8 cellular contexts compared by ENCODE assay signal in the genomic region with DNA sequence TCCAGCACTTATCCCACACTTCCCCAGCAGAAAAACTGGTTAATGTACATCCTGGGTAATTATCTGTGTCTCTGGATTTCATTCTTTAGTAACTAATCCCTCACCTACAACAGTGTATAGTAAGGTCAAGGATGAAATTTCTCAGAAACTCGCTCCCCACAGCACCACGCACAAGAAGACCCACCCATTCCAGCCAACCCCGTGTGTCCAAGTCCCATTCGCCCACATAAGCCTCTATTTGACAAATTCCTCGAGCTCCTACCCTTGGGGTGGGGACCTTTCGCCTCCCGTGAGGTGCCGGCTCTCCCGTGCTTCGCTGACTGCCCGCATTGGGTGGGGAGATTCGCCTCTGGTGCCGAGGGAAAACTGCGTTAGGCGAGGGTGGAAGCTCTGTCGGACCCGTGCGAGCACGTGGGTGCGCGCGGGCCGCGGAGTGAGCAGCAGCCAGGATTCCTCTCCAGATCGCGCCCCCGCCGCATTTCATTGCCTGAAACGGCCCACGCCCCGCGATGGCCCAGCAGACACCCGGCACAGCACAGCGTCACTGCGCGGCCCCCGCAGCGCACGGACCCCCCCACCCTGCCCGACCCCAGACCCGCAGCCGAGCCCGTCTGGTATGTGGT. TPM values are rescaled to one million over a fixed set of nuclear protein-coding genes. Genes with fewer than 3 reads are reported as not detected.
DNase-seq lines count a peak whose midpoint lies in the region; ATAC-seq and TF ChIP-seq lines count a peak whose summit lies in the region.

No MANE protein-coding gene starts in this region.

- H3K27me3 Mint-ChIP-seq in activated CD8-positive, alpha-beta T cell treated with anti-CD3 and anti-CD28 coated beads, Interleukin-2, amount 10 ng/mL, durations not matched to agents 7 days and 5 days (ENCODE audit: low read depth) = peaks cover 40% of the 10 kb centered on the region
- peaks cover 38% of the 10 kb centered on the region for H3K27me3 Mint-ChIP-seq in nephron progenitor cell (ENCODE audit: low read depth, poor library complexity)

- H3K27ac Mint-ChIP-seq in activated CD8-positive, alpha-beta T cell treated with anti-CD3 and anti-CD28 coated beads, Interleukin-2, amount 10 ng/mL, durations not matched to agents 7 days and 5 days = no peak overlapping the region
- H3K27ac Mint-ChIP-seq in nephron progenitor cell = no peak overlapping the region

- peak overlapping the region; percentile 68 for H3K4me3 ChIP-seq in BLaER1
- H3K4me3 ChIP-seq in Jurkat, Clone E6-1 (ENCODE audit: low read length) = peak overlapping the region; percentile 64
- H3K4me3 ChIP-seq in epithelial cell of proximal tubule (ENCODE audit: low read depth, low read length) = peak overlapping the region; percentile 68
- peak overlapping the region; percentile 62 to 71 for H3K4me3 ChIP-seq in tibial artery

- H3K9me3 ChIP-seq in BLaER1 = peaks cover 11% of the 10 kb centered on the region; the same call in 1 of the 2 replicates
- no peaks in the 10 kb centered on the region for H3K9me3 ChIP-seq in tibial artery

- no peaks in the 10 kb centered on the region for H3K36me3 ChIP-seq in BLaER1
- no peaks in the 10 kb centered on the region for H3K36me3 ChIP-seq in tibial artery

- DNase-seq in Jurkat, Clone E6-1 (ENCODE audit: low read depth, low spot score) = no peak
- DNase-seq in activated CD8-positive, alpha-beta T cell treated with anti-CD3 and anti-CD28 coated beads, Interleukin-2, amount 10 ng/mL, durations not matched to agents 7 days and 5 days = peak; percentile 32
- DNase-seq in epithelial cell of proximal tubule (ENCODE audit: low read depth) (no peak), nephron progenitor cell (peak; percentile 62), tibial artery (peak in 1 of 2 donors; percentile 23), DMS114 treated with DMSO at 0.1 percent for 48 hours (lab: John Stamatoyannopoulos, UW; ENCODE audit: unreplicated experiment) (no peak)

- peak overlapping the region; percentile 80 for H3K4me2 ChIP-seq in BLaER1

- H3K27ac ChIP-seq in BLaER1 = no peak overlapping the region
- H3K27ac ChIP-seq in tibial artery = peak overlapping the region; percentile 19 to 28

- peaks cover 17% of the 10 kb centered on the region for H3K4me1 Mint-ChIP-seq in activated CD8-positive, alpha-beta T cell treated with anti-CD3 and anti-CD28 coated beads, Interleukin-2, amount 10 ng/mL, durations not matched to agents 7 days and 5 days (ENCODE audit: low read depth)
- H3K4me1 Mint-ChIP-seq in nephron progenitor cell = peaks cover 49% of the 10 kb centered on the region

- no peaks in the 10 kb centered on the region for H3K9me3 Mint-ChIP-seq in activated CD8-positive, alpha-beta T cell treated with anti-CD3 and anti-CD28 coated beads, Interleukin-2, amount 10 ng/mL, durations not matched to agents 7 days and 5 days (ENCODE audit: insufficient read depth)
- peaks cover 4% of the 10 kb centered on the region for H3K9me3 Mint-ChIP-seq in nephron progenitor cell

- TF ChIP-seq CTCF in epithelial cell of proximal tubule (conservative IDR thresholded peaks at IDR 0.05; ENCODE audit: low read depth, low read length) (no peak), nephron progenitor cell (IDR thresholded peaks at IDR 0.05) (no peak), tibial artery (IDR thresholded peaks at IDR 0.05) (no peak)

- H3K4me1 ChIP-seq in BLaER1 (no peaks in the 10 kb centered on the region), tibial artery (peaks cover 0 to 16% (median 8%) of the 10 kb centered on the region in 4 donors)

- peaks cover 3% of the 10 kb centered on the region for H3K36me3 Mint-ChIP-seq in activated CD8-positive, alpha-beta T cell treated with anti-CD3 and anti-CD28 coated beads, Interleukin-2, amount 10 ng/mL, durations not matched to agents 7 days and 5 days (ENCODE audit: low read depth)
- no peaks in the 10 kb centered on the region for H3K36me3 Mint-ChIP-seq in nephron progenitor cell (ENCODE audit: low read depth)

- POLR2A ChIA-PET in activated CD8-positive, alpha-beta T cell treated with anti-CD3 and anti-CD28 coated beads, Interleukin-2, amount 10 ng/mL, durations not matched to agents 7 days and 5 days (lab: Charles Lee) = interaction anchor here (0.6 kb wide), 1 partner anchor 10 kb away, joined by 3 read pairs; no protein-coding TSS in a partner anchor

- CTCF ChIA-PET in activated CD8-positive, alpha-beta T cell treated with anti-CD3 and anti-CD28 coated beads, Interleukin-2, amount 10 ng/mL, durations not matched to agents 7 days and 5 days (lab: Charles Lee) = interaction anchor here (1.0 to 1.2 kb wide), 2 partner anchors 21 to 475 kb away, joined by 3 read pairs; no protein-coding TSS in a partner anchor

- intact Hi-C loops in tibial artery (cut with DNase I; ENCODE audit: low total_unique reads) = no loop called here

- no peak overlapping the region for H3K9ac ChIP-seq in BLaER1

- ATAC-seq in GM21390 (IDR thresholded peaks at IDR 0.05; ENCODE audit: unreplicated experiment) = peak; percentile 11
- peak; percentile 39 for ATAC-seq in activated CD8-positive, alpha-beta T cell treated with anti-CD3 and anti-CD28 coated beads, Interleukin-2, amount 10 ng/mL, durations not matched to agents 7 days and 5 days

- H3K4me3 Mint-ChIP-seq in activated CD8-positive, alpha-beta T cell treated with anti-CD3 and anti-CD28 coated beads, Interleukin-2, amount 10 ng/mL, durations not matched to agents 7 days and 5 days = peak overlapping the region; percentile 96
- H3K4me3 Mint-ChIP-seq in nephron progenitor cell = peak overlapping the region; percentile 95

- no peaks in the 10 kb centered on the region for H4K20me1 ChIP-seq in BLaER1

- H3K27me3 ChIP-seq in BLaER1 (peaks cover 28% of the 10 kb centered on the region), tibial artery (peaks cover 0 to 5% of the 10 kb centered on the region in 2 donors)

RNA-seq across cellular contexts. Expression of a gene that starts 0.9 kb away (rescaled TPM):
- 0.27 TPM for polyA plus RNA-seq in Jurkat, Clone E6-1 (2012; ENCODE audit: insufficient read depth, insufficient read length)
- total RNA-seq in activated CD8-positive, alpha-beta T cell treated with anti-CD3 and anti-CD28 coated beads, Interleukin-2, amount 10 ng/mL, durations not matched to agents 7 days and 5 days = 1 to 10 TPM; 1.9 to 2.1 TPM
- total RNA-seq in epithelial cell of proximal tubule = 6.8 and 7.8 TPM in 2 replicates

Comparison
In these comparisons a context has a peak if more than half of its experiments do, and no peak if none do; other contexts are left out.
1. DNase-seq: peak in activated CD8-positive, alpha-beta T cell treated with anti-CD3 and anti-CD28 coated beads, Interleukin-2, amount 10 ng/mL, durations not matched to agents 7 days and 5 days (single experiment) and nephron progenitor cell (single experiment); none in Jurkat, Clone E6-1 (single experiment), epithelial cell of proximal tubule (single experiment) and DMS114 treated with DMSO at 0.1 percent for 48 hours (single experiment).
2. Peak in every context shown above with its lines, with median percentiles within 50 percentile points of each other: H3K4me3 ChIP-seq.